ENCODE assay signal across 37 cellular contexts in the genomic region with DNA sequence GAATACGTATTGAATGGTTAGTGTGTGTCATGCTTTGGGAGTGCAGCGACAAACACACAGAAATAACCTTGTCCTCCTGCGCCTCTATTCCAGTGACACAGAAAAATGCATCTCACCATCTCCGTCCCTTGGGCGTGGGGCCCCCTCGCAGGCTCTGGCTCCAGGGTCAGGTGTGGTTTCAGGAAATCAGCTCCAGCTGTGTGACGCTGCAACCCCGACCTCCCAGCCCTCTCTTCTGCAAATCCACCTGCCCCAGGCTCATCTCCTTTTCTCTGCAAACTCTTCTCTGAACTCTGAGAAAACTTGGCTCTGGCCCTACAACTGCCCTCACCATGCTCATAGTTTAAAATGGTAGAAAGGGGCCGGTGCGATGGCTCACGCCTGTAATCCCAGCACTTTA. TPM values are rescaled to one million over a fixed set of nuclear protein-coding genes. Genes with fewer than 3 reads are reported as not detected.
"Had no signal": no experiment of that assay in that cellular context is flagged by ENCODE, and none has a peak within 500 bp of the region (broad histone marks: within the 10 kb centered on the region; RNA-seq: fewer than 3 reads in every experiment).

No MANE protein-coding gene starts in this region.

- ATAC-seq: activated CD4-positive, alpha-beta T cell treated with anti-CD3 and anti-CD28 coated beads for 36 hours; activated CD8-positive, alpha-beta memory T cell treated with anti-CD3 and anti-CD28 coated beads, Interleukin-2, amount 10 ng/mL, durations not matched to agents 7 days and 5 days; activated CD8-positive, alpha-beta T cell treated with anti-CD3 and anti-CD28 coated beads, Interleukin-2, amount 10 ng/mL, durations not matched to agents 7 days and 5 days; activated naive CD8-positive, alpha-beta T cell treated with anti-CD3 and anti-CD28 coated beads, Interleukin-2, amount 50 U/mL, for 24 hours; body of pancreas; gastroesophageal sphincter; T-cell had no signal

- H3K27me3 ChIP-seq: adrenal gland, body of pancreas, esophagus squamous epithelium had no signal

- H3K9me3 ChIP-seq: adrenal gland, body of pancreas, esophagus squamous epithelium had no signal

- H3K36me3 ChIP-seq: adrenal gland, esophagus squamous epithelium, gastroesophageal sphincter, WERI-Rb-1 had no signal

- H3K4me3 ChIP-seq: adrenal gland, body of pancreas, esophagus squamous epithelium, gastroesophageal sphincter had no signal

- H3K4me1 ChIP-seq: adrenal gland, body of pancreas, gastroesophageal sphincter had no signal

- H3K27ac ChIP-seq: adrenal gland, body of pancreas, epithelial cell of prostate, esophagus squamous epithelium, gastroesophageal sphincter, WERI-Rb-1 had no signal

- DNase-seq: activated B cell treated with CpG ODN at 0.5 μM for 24 hours; activated CD4-positive, alpha-beta memory T cell treated with anti-CD3 and anti-CD28 coated beads for 36 hours; activated CD4-positive, alpha-beta T cell treated with anti-CD3 and anti-CD28 coated beads for 36 hours; activated CD4-positive, alpha-beta T cell treated with anti-CD3 and anti-CD28 coated beads, Interleukin-2, amount 10 ng/mL, durations not matched to agents 24 days and 14 days; activated CD4-positive, CD25-positive, alpha-beta regulatory T cell treated with anti-CD3 and anti-CD28 coated beads, Interleukin-2, amount 50 U/mL, for 72 hours; activated CD8-positive, alpha-beta memory T cell treated with anti-CD3 and anti-CD28 coated beads, Interleukin-2, amount 10 ng/mL, durations not matched to agents 7 days and 5 days; activated CD8-positive, alpha-beta memory T cell treated with anti-CD3 and anti-CD28 coated beads, Interleukin-2, amount 50 U/mL, for 4 hours; activated CD8-positive, alpha-beta T cell treated with anti-CD3 and anti-CD28 coated beads, Interleukin-2, amount 10 ng/mL, durations not matched to agents 7 days and 5 days; activated effector memory CD4-positive, alpha-beta T cell treated with anti-CD3 and anti-CD28 coated beads, Interleukin-2, amount 50 U/mL, for 16 hours; activated naive CD4-positive, alpha-beta T cell treated with anti-CD3 and anti-CD28 coated beads for 36 hours; activated naive CD8-positive, alpha-beta T cell treated with anti-CD3 and anti-CD28 coated beads for 36 hours; activated naive CD8-positive, alpha-beta T cell treated with anti-CD3 and anti-CD28 coated beads, Interleukin-2, amount 50 U/mL, for 24 hours; activated T-cell treated with anti-CD3 and anti-CD28 coated beads, Interleukin-2, amount 50 U/mL, for 1 hour; activated T-cell treated with anti-CD3 and anti-CD28 coated beads, Interleukin-2, amount 50 U/mL, for 48 hours; amygdala; aorta; body of pancreas; caudate nucleus; effector CD8-positive, alpha-beta T cell; esophagus squamous epithelium; foreskin melanocyte; SW 1271; T-cell; T1000; WERI-Rb-1 had no signal

RNA-seq across cellular contexts. Expression of a gene that starts 51.3 kb away (rescaled TPM):
- total RNA-seq: activated B cell treated with CpG ODN at 0.5 μM for 24 hours; activated CD4-positive, alpha-beta memory T cell treated with anti-CD3 and anti-CD28 coated beads for 36 hours; activated CD4-positive, alpha-beta T cell treated with anti-CD3 and anti-CD28 coated beads for 36 hours; activated CD4-positive, alpha-beta T cell treated with anti-CD3 and anti-CD28 coated beads, Interleukin-2, amount 10 ng/mL, durations not matched to agents 24 days and 14 days; activated CD8-positive, alpha-beta memory T cell treated with anti-CD3 and anti-CD28 coated beads for 36 hours; activated CD8-positive, alpha-beta memory T cell treated with anti-CD3 and anti-CD28 coated beads, Interleukin-2, amount 10 ng/mL, durations not matched to agents 7 days and 5 days; activated CD8-positive, alpha-beta T cell treated with anti-CD3 and anti-CD28 coated beads, Interleukin-2, amount 10 ng/mL, durations not matched to agents 7 days and 5 days; activated naive CD4-positive, alpha-beta T cell treated with anti-CD3 and anti-CD28 coated beads for 36 hours; activated naive CD8-positive, alpha-beta T cell treated with anti-CD3 and anti-CD28 coated beads for 36 hours; activated T-helper 1 cell treated with anti-CD3 and anti-CD28 coated beads, Interleukin-12 subunit alpha, Interleukin-12 subunit beta, Interleukin-2, Interleukin-4 antibody, amounts not matched to agents 30 ng/mL and 10 ng/mL and 1 ng/mL, durations not matched to agents 14 hours and 24 hours and 36 hours; activated T-helper 2 cell treated with anti-CD3 and anti-CD28 coated beads, Interferon-gamma antibody, Interleukin-2, Interleukin-4, amounts not matched to agents 10 μg/mL and 5 μg/mL and 100 μg/mL, durations not matched to agents 14 hours and 24 hours and 36 hours; body of pancreas; chondrocyte; dermis microvascular lymphatic vessel endothelial cell; endothelial cell of umbilical vein; fibroblast of villous mesenchyme; glomerular endothelial cell had no signal
- polyA plus RNA-seq: endothelial cell of umbilical vein, fibroblast of lung had no signal
